Comparison of ENCODE assay signal across 8 cellular contexts in the genomic region with DNA sequence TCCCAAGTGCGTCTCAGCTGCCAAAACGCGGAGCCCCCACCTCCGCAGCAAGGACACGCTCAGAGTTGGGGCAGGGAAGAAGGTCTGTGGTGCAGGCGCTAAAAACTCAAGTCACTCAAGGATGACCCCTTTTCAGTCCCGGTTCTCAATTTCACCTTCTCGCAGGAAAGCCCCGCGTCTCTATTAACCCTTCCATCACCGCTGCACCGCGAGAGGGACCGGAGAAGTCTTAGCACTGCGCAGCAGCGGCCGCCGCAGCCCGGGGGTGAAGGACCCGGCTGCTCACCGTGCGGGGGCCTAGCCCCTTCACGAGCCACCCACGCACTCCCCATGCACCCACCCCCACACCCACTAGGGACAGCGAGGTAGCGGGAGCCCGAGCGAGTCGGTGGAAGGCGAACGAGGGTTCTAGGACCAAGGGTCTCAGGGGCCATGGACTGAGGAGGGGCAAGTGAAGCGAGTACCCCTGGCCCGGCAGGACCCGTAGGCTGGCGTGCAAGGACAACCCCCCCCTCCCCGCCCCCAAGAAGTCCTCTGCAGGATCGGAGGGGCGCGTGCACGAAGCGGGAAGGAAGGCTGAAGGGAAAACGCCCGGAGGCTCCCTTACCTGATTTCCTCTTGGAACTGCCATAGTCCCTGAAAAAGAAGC.
DNase-seq lines count a peak whose midpoint lies in the region; ATAC-seq and TF ChIP-seq lines count a peak whose summit lies in the region.

No MANE protein-coding gene starts in this region.

- ATAC-seq in HCT116: no peak; the same call in 1 of the 2 replicates

- peak overlapping the region; percentile 68 for H3K4me3 Mint-ChIP-seq in activated CD4-positive, alpha-beta T cell treated with anti-CD3 and anti-CD28 coated beads, Interleukin-2, amount 10 ng/mL, durations not matched to agents 24 days and 14 days

- H3K4me1 ChIP-seq in HCT116 (ENCODE audit: control insufficient read depth in 1 of 2, insufficient read depth in 2 of 2, low read length in 2 of 2): peaks cover 48 to 65% of the 10 kb centered on the region in 2 experiments
- peaks cover 2 to 18% of the 10 kb centered on the region in 2 donors for H3K4me1 ChIP-seq in esophagus (ENCODE audit: control insufficient read depth in 2 of 2, insufficient read depth in 2 of 2, low read length in 1 of 2)

- CTCF ChIA-PET in HCT116 (lab: Charles Lee): no interaction called here

- peaks cover 9% of the 10 kb centered on the region for H3K27me3 Mint-ChIP-seq in activated CD4-positive, alpha-beta T cell treated with anti-CD3 and anti-CD28 coated beads, Interleukin-2, amount 10 ng/mL, durations not matched to agents 24 days and 14 days

- no peaks in the 10 kb centered on the region for H3K79me2 ChIP-seq in HCT116 (ENCODE audit: insufficient read depth, low read length)

- RAD21 ChIA-PET in HCT116 (lab: Charles Lee; ENCODE audit: low non-redundant PET in 1 of 2, low total read pairs in 2 of 2, uncharacterized antibody in 2 of 2, unreplicated experiment in 2 of 2): no interaction called here

- H3K9me2 ChIP-seq in HCT116 (ENCODE audit: insufficient read depth): no peaks in the 10 kb centered on the region

- no peak for TF ChIP-seq CTCF in HCT116 (IDR thresholded peaks at IDR 0.05 in 2 of 3, conservative IDR thresholded peaks at IDR 0.05 in 1 of 3; ENCODE audit: borderline replicate concordance in 1 of 3, insufficient read depth in 1 of 3, low read depth in 2 of 3, low read length in 2 of 3)

- no TSS peak for BruUV-seq in HCT116 (replicated peaks; lab: Mats Ljungman, UMichigan)

- H2AFZ ChIP-seq in HCT116 (ENCODE audit: low read depth, low read length, poor library complexity, severe bottlenecking): peak overlapping the region; percentile 17

- H4K20me1 ChIP-seq in HCT116 (ENCODE audit: insufficient read depth): no peaks in the 10 kb centered on the region

- H3K9ac ChIP-seq in HCT116 (ENCODE audit: low read length): peak overlapping the region; percentile 51

- H3K27ac ChIP-seq in HCT116 (ENCODE audit: low read depth, low read length) (no peak overlapping the region), esophagus (ENCODE audit: low read depth in 2 of 2, low read length in 1 of 2) (no peak overlapping the region)

- peak overlapping the region; percentile 95 for H3K4me2 ChIP-seq in HCT116 (ENCODE audit: low read length)

- H3K9me3 ChIP-seq in HCT116 (ENCODE audit: control insufficient read depth in 1 of 2, insufficient read depth in 1 of 2, low read depth in 1 of 2, low read length in 2 of 2) (no peaks in the 10 kb centered on the region), esophagus (ENCODE audit: control insufficient read depth in 2 of 2, insufficient read depth in 1 of 2, low read depth in 1 of 2, low read length in 1 of 2) (no peaks in the 10 kb centered on the region)

- H3K36me3 Mint-ChIP-seq in activated CD4-positive, alpha-beta T cell treated with anti-CD3 and anti-CD28 coated beads, Interleukin-2, amount 10 ng/mL, durations not matched to agents 24 days and 14 days (ENCODE audit: low read depth): no peaks in the 10 kb centered on the region

- no peak for TF ChIP-seq POLR2A in HCT116 (IDR thresholded peaks at IDR 0.05; ENCODE audit: borderline replicate concordance, extremely low read depth, insufficient read depth, insufficient read length)

- intact Hi-C loops in activated CD4-positive, alpha-beta T cell treated with anti-CD3 and anti-CD28 coated beads, Interleukin-2, amount 10 ng/mL, durations not matched to agents 24 days and 14 days (cut with micrococcal nuclease): loop anchor here (10.0 kb wide), 2 partner anchors 432 to 1638 kb away; a partner anchor contains a TSS
- intact Hi-C loops in HCT116 (cut with micrococcal nuclease): no loop called here

- peak; percentile 69 for DNase-seq in activated CD4-positive, alpha-beta T cell treated with anti-CD3 and anti-CD28 coated beads, Interleukin-2, amount 10 ng/mL, durations not matched to agents 24 days and 14 days
- no peak for DNase-seq in activated CD4-positive, alpha-beta T cell treated with anti-CD3 and anti-CD28 coated beads for 4 hours
- no peak for DNase-seq in HCT116 (ENCODE audit: low read depth, low spot score)
- peak; percentile 28 for DNase-seq in NCI-H2171 treated with DMSO at 0.1 percent for 48 hours (lab: John Stamatoyannopoulos, UW)
- peak; percentile 37 for DNase-seq in stimulated activated naive CD4-positive, alpha-beta T cell treated with Interleukin-2 at 50 U/mL for 16 hours (lab: John Stamatoyannopoulos, UW)
- no peak for DNase-seq in COLO829 (ENCODE audit: low spot score)
- DNase-seq in NOMO-1 treated with dmso at 0.1 percent for 144 hours (lab: John Stamatoyannopoulos, UW; ENCODE audit: unreplicated experiment): no peak

- H3K4me3 ChIP-seq in HCT116 (replicated peaks in 1 of 2; ENCODE audit: low read depth in 1 of 2, low read length in 2 of 2) (peak overlapping the region; percentile 59 to 67), esophagus (ENCODE audit: low read depth in 1 of 2, low read length in 2 of 2) (peak overlapping the region; percentile 25 to 46)

- no peaks in the 10 kb centered on the region for H3K9me3 Mint-ChIP-seq in activated CD4-positive, alpha-beta T cell treated with anti-CD3 and anti-CD28 coated beads, Interleukin-2, amount 10 ng/mL, durations not matched to agents 24 days and 14 days

- H3K27ac Mint-ChIP-seq in activated CD4-positive, alpha-beta T cell treated with anti-CD3 and anti-CD28 coated beads, Interleukin-2, amount 10 ng/mL, durations not matched to agents 24 days and 14 days: no peak overlapping the region

- H3K4me1 Mint-ChIP-seq in activated CD4-positive, alpha-beta T cell treated with anti-CD3 and anti-CD28 coated beads, Interleukin-2, amount 10 ng/mL, durations not matched to agents 24 days and 14 days: peaks cover 30% of the 10 kb centered on the region

- H3K36me3 ChIP-seq in HCT116 (ENCODE audit: control insufficient read depth in 1 of 2, insufficient read depth in 2 of 2, low read length in 2 of 2) (no peaks in the 10 kb centered on the region), esophagus (ENCODE audit: control insufficient read depth in 2 of 2, insufficient read depth in 2 of 2, low read length in 1 of 2) (no peaks in the 10 kb centered on the region)

- WGBS in esophagus, 2 donors: 30 to 31% methylated on average over 39 to 43 of the region's 43 CpGs

- TF ChIP-seq RAD21 in HCT116 (IDR thresholded peaks at IDR 0.05; ENCODE audit: low read depth): no peak

- no peaks in the 10 kb centered on the region; the same call in 1 of the 2 replicates for H3K27me3 ChIP-seq in HCT116 (ENCODE audit: insufficient read depth, low read length)
- no peaks in the 10 kb centered on the region for H3K27me3 ChIP-seq in esophagus (ENCODE audit: control insufficient read depth in 1 of 2, insufficient read depth in 2 of 2, low read length in 2 of 2)

- POLR2A ChIA-PET in HCT116 (lab: Charles Lee): no interaction called here

TF ChIP-seq in HCT116, 20 proteins besides CTCF, POLR2A, EP300 and RAD21 (continues in another document):
- TF ChIP-seq EGR1 (IDR thresholded peaks at IDR 0.05; ENCODE audit: low read depth) (no peak), JUND (IDR thresholded peaks at IDR 0.05) (no peak), CEBPB (IDR thresholded peaks at IDR 0.05; ENCODE audit: low read depth) (no peak), SRF (IDR thresholded peaks at IDR 0.05; ENCODE audit: low read depth) (no peak), SP1 (IDR thresholded peaks at IDR 0.05; ENCODE audit: low read depth) (no peak), EZH2phosphoT487 (IDR thresholded peaks at IDR 0.05; ENCODE audit: borderline replicate concordance) (no peak)
- TF ChIP-seq, protein P1, sequence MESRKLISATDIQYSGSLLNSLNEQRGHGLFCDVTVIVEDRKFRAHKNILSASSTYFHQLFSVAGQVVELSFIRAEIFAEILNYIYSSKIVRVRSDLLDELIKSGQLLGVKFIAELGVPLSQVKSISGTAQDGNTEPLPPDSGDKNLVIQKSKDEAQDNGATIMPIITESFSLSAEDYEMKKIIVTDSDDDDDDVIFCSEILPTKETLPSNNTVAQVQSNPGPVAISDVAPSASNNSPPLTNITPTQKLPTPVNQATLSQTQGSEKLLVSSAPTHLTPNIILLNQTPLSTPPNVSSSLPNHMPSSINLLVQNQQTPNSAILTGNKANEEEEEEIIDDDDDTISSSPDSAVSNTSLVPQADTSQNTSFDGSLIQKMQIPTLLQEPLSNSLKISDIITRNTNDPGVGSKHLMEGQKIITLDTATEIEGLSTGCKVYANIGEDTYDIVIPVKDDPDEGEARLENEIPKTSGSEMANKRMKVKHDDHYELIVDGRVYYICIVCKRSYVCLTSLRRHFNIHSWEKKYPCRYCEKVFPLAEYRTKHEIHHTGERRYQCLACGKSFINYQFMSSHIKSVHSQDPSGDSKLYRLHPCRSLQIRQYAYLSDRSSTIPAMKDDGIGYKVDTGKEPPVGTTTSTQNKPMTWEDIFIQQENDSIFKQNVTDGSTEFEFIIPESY (IDR thresholded peaks at IDR 0.05; ENCODE audit: extremely low read depth, insufficient replicate concordance, low read length): no peak
- TF ChIP-seq, protein P2, sequence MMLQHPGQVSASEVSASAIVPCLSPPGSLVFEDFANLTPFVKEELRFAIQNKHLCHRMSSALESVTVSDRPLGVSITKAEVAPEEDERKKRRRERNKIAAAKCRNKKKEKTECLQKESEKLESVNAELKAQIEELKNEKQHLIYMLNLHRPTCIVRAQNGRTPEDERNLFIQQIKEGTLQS (IDR thresholded peaks at IDR 0.05): no peak

Comparison
In these comparisons a context has a peak if more than half of its experiments do, and no peak if none do; other contexts are left out.
1. DNase-seq: peak in activated CD4-positive, alpha-beta T cell treated with anti-CD3 and anti-CD28 coated beads, Interleukin-2, amount 10 ng/mL, durations not matched to agents 24 days and 14 days (single experiment), NCI-H2171 treated with DMSO at 0.1 percent for 48 hours (single experiment) and stimulated activated naive CD4-positive, alpha-beta T cell treated with Interleukin-2 at 50 U/mL for 16 hours (single experiment); none in activated CD4-positive, alpha-beta T cell treated with anti-CD3 and anti-CD28 coated beads for 4 hours (0 of 2), HCT116 (single experiment), COLO829 (single experiment) and NOMO-1 treated with dmso at 0.1 percent for 144 hours (single experiment).